ENCODE assay signal across 1 cellular context in genomic region chr12:49662998-49663843, GRCh38.
TF ChIP-seq lines count a peak whose summit lies in the region.

No MANE protein-coding gene starts in this region.

TF ChIP-seq in HCT116, 20 proteins besides CTCF, POLR2A, EP300 and RAD21:
- TF ChIP-seq ATF3 (IDR thresholded peaks at IDR 0.05): no peak
- TF ChIP-seq ZFX (IDR thresholded peaks at IDR 0.05): no peak
- no peak for TF ChIP-seq CBX3 (IDR thresholded peaks at IDR 0.05; ENCODE audit: low read depth)
- no peak for TF ChIP-seq TCF7L2 (IDR thresholded peaks at IDR 0.05; ENCODE audit: borderline replicate concordance, extremely low read depth, insufficient read depth, insufficient read length)
- TF ChIP-seq CEBPB (IDR thresholded peaks at IDR 0.05; ENCODE audit: low read depth): no peak
- no peak for TF ChIP-seq FOSL1 (IDR thresholded peaks at IDR 0.05; ENCODE audit: low read depth)
- no peak for TF ChIP-seq EZH2phosphoT487 (IDR thresholded peaks at IDR 0.05; ENCODE audit: borderline replicate concordance)
- TF ChIP-seq SRF (IDR thresholded peaks at IDR 0.05; ENCODE audit: low read depth): no peak
- TF ChIP-seq MAX (IDR thresholded peaks at IDR 0.05): no peak
- TF ChIP-seq, protein P1, sequence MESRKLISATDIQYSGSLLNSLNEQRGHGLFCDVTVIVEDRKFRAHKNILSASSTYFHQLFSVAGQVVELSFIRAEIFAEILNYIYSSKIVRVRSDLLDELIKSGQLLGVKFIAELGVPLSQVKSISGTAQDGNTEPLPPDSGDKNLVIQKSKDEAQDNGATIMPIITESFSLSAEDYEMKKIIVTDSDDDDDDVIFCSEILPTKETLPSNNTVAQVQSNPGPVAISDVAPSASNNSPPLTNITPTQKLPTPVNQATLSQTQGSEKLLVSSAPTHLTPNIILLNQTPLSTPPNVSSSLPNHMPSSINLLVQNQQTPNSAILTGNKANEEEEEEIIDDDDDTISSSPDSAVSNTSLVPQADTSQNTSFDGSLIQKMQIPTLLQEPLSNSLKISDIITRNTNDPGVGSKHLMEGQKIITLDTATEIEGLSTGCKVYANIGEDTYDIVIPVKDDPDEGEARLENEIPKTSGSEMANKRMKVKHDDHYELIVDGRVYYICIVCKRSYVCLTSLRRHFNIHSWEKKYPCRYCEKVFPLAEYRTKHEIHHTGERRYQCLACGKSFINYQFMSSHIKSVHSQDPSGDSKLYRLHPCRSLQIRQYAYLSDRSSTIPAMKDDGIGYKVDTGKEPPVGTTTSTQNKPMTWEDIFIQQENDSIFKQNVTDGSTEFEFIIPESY (IDR thresholded peaks at IDR 0.05; ENCODE audit: extremely low read depth, insufficient replicate concordance, low read length): no peak
- TF ChIP-seq EZH2 (IDR thresholded peaks at IDR 0.05): no peak
- TF ChIP-seq ELF1 (IDR thresholded peaks at IDR 0.05; ENCODE audit: borderline replicate concordance, low read depth): no peak
- TF ChIP-seq ZNF274 (IDR thresholded peaks at IDR 0.05; ENCODE audit: low read depth, low read length): no peak
- no peak for TF ChIP-seq POLR2AphosphoS5 (IDR thresholded peaks at IDR 0.05; ENCODE audit: low read depth, low read length)
- no peak for TF ChIP-seq SP1 (IDR thresholded peaks at IDR 0.05; ENCODE audit: low read depth)
- TF ChIP-seq REST (IDR thresholded peaks at IDR 0.05; ENCODE audit: low read depth): no peak
- no peak for TF ChIP-seq SIN3A (IDR thresholded peaks at IDR 0.05; ENCODE audit: low read depth)
- no peak for TF ChIP-seq JUND (IDR thresholded peaks at IDR 0.05)
TF ChIP-seq in HCT116: peak in this region for 0.
